ENCODE assay signal across 8 cellular contexts in the genomic region with DNA sequence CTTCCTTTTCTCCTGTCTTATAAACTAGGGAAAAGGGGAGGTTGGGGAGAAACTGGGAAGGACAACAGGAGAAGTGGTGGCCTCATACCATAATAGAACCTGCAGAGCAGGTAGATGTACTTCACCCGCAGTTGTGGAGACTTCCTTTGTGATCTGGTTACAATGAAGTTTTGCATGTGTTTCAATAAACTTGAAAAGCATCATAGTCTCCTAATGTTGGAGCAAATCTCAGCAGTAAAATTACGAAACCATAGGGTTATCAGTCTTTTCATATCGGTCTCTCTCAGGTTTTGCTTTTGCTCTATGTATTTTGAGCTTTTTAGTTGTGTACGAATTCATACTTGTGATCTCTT. TPM values are rescaled to one million over a fixed set of nuclear protein-coding genes. Genes with fewer than 3 reads are reported as not detected.
DNase-seq lines count a peak whose midpoint lies in the region; ATAC-seq and TF ChIP-seq lines count a peak whose summit lies in the region.

No MANE protein-coding gene starts in this region.

- H3K27me3 Mint-ChIP-seq in activated CD4-positive, alpha-beta T cell treated with anti-CD3 and anti-CD28 coated beads, Interleukin-2, amount 10 ng/mL, durations not matched to agents 7 days and 5 days: peaks cover 33% of the 10 kb centered on the region
- no peaks in the 10 kb centered on the region for H3K27me3 Mint-ChIP-seq in T-helper 17 cell

- no peak for TF ChIP-seq CTCF in hepatocyte (IDR thresholded peaks at IDR 0.05; ENCODE audit: poor library complexity)
- TF ChIP-seq CTCF in smooth muscle cell (IDR thresholded peaks at IDR 0.05; ENCODE audit: borderline replicate concordance, insufficient read depth, poor library complexity, severe bottlenecking): no peak

- H3K4me2 ChIP-seq in hepatocyte (peak overlapping the region; percentile 93), smooth muscle cell (peak overlapping the region; percentile 78)

- H3K27ac ChIP-seq in hepatocyte: no peak overlapping the region
- H3K27ac ChIP-seq in smooth muscle cell (ENCODE audit: low read depth): peak overlapping the region; percentile 14

- no peak overlapping the region for H3K27ac Mint-ChIP-seq in activated CD4-positive, alpha-beta T cell treated with anti-CD3 and anti-CD28 coated beads, Interleukin-2, amount 10 ng/mL, durations not matched to agents 7 days and 5 days
- H3K27ac Mint-ChIP-seq in T-helper 17 cell: peak overlapping the region; percentile 90

- no peak for DNase-seq in activated CD4-positive, alpha-beta T cell treated with anti-CD3 and anti-CD28 coated beads, Interleukin-2, amount 10 ng/mL, durations not matched to agents 7 days and 5 days
- no peak for DNase-seq in activated CD4-positive, alpha-beta T cell treated with anti-CD3 and anti-CD28 coated beads for 48 hours
- DNase-seq in T-helper 17 cell (no peak), hepatocyte (ENCODE audit: low spot score) (no peak), smooth muscle cell (lab: John Stamatoyannopoulos, UW; ENCODE audit: unreplicated experiment) (no peak), NCI-H2081 (lab: John Stamatoyannopoulos, UW) (no peak), NK-92 (lab: John Stamatoyannopoulos, UW; ENCODE audit: unreplicated experiment) (no peak)
- no peak for DNase-seq in stimulated activated CD4-positive, alpha-beta T cell treated with anti-CD3 and anti-CD28 coated beads, Interleukin-4, amount 100 ng/mL, for 1 hour

- no peak for ATAC-seq in T-helper 17 cell

- no peaks in the 10 kb centered on the region for H3K9me3 ChIP-seq in T-helper 17 cell (ENCODE audit: control insufficient read depth, low read length, poor library complexity, severe bottlenecking)
- no peaks in the 10 kb centered on the region for H3K9me3 ChIP-seq in hepatocyte (ENCODE audit: low read depth)
- no peaks in the 10 kb centered on the region for H3K9me3 ChIP-seq in smooth muscle cell (replicated peaks; ENCODE audit: low read depth)

- 58% methylated on average over 4 of the region's 4 CpGs for WGBS in hepatocyte (ENCODE audit: low lambda C conversion rate, missing lambda C conversion rate)
- WGBS in smooth muscle cell (ENCODE audit: low lambda C conversion rate): 61% methylated on average over 4 of the region's 4 CpGs

- H3K79me2 ChIP-seq in hepatocyte (no peaks in the 10 kb centered on the region), smooth muscle cell (ENCODE audit: low read depth) (peaks cover 7% of the 10 kb centered on the region)

- POLR2A ChIA-PET in activated CD4-positive, alpha-beta T cell treated with anti-CD3 and anti-CD28 coated beads, Interleukin-2, amount 10 ng/mL, durations not matched to agents 7 days and 5 days (lab: Charles Lee): interaction anchor here (0.6 kb wide), 1 partner anchor 36 kb away, joined by 3 read pairs; no protein-coding TSS in a partner anchor

- H3K27me3 ChIP-seq in hepatocyte (peaks cover 6% of the 10 kb centered on the region), smooth muscle cell (ENCODE audit: low read depth) (no peaks in the 10 kb centered on the region)

- H3K36me3 ChIP-seq in hepatocyte (replicated peaks; ENCODE audit: insufficient read depth, low read depth): no peaks in the 10 kb centered on the region
- no peaks in the 10 kb centered on the region for H3K36me3 ChIP-seq in smooth muscle cell (ENCODE audit: low read depth)

- H3K4me3 Mint-ChIP-seq in activated CD4-positive, alpha-beta T cell treated with anti-CD3 and anti-CD28 coated beads, Interleukin-2, amount 10 ng/mL, durations not matched to agents 7 days and 5 days: peak overlapping the region; percentile 70
- H3K4me3 Mint-ChIP-seq in T-helper 17 cell: peak overlapping the region; percentile 93

- H3K4me1 ChIP-seq in hepatocyte (ENCODE audit: insufficient read depth) (peaks cover 6% of the 10 kb centered on the region), smooth muscle cell (ENCODE audit: low read depth) (peaks cover 5% of the 10 kb centered on the region)

- no peaks in the 10 kb centered on the region for H3K36me3 Mint-ChIP-seq in activated CD4-positive, alpha-beta T cell treated with anti-CD3 and anti-CD28 coated beads, Interleukin-2, amount 10 ng/mL, durations not matched to agents 7 days and 5 days (ENCODE audit: low read depth)
- no peaks in the 10 kb centered on the region for H3K36me3 Mint-ChIP-seq in T-helper 17 cell (ENCODE audit: low read depth)

- H3K9me2 ChIP-seq in hepatocyte (replicated peaks; ENCODE audit: insufficient read depth): no peaks in the 10 kb centered on the region

- CTCF ChIA-PET in activated CD4-positive, alpha-beta T cell treated with anti-CD3 and anti-CD28 coated beads, Interleukin-2, amount 10 ng/mL, durations not matched to agents 7 days and 5 days (lab: Charles Lee): interaction anchor here (0.7 to 1.0 kb wide), 2 partner anchors 9 kb away, joined by 3 to 5 read pairs; no protein-coding TSS in a partner anchor

- H3K4me3 ChIP-seq in hepatocyte (peak overlapping the region; percentile 79), smooth muscle cell (peak overlapping the region; percentile 71)

- peaks cover 12% of the 10 kb centered on the region for H3K4me1 Mint-ChIP-seq in activated CD4-positive, alpha-beta T cell treated with anti-CD3 and anti-CD28 coated beads, Interleukin-2, amount 10 ng/mL, durations not matched to agents 7 days and 5 days
- peaks cover 15% of the 10 kb centered on the region for H3K4me1 Mint-ChIP-seq in T-helper 17 cell

- no peaks in the 10 kb centered on the region for H3F3A ChIP-seq in smooth muscle cell (ENCODE audit: low read depth)

- H3K9ac ChIP-seq in smooth muscle cell (ENCODE audit: low read depth): peak overlapping the region; percentile 21

- H3K9me3 Mint-ChIP-seq in activated CD4-positive, alpha-beta T cell treated with anti-CD3 and anti-CD28 coated beads, Interleukin-2, amount 10 ng/mL, durations not matched to agents 7 days and 5 days: no peaks in the 10 kb centered on the region

- H4K20me1 ChIP-seq in hepatocyte (ENCODE audit: insufficient read depth, poor library complexity, severe bottlenecking) (no peaks in the 10 kb centered on the region), smooth muscle cell (ENCODE audit: low read depth) (peaks cover 27% of the 10 kb centered on the region)

- H2AFZ ChIP-seq in hepatocyte: peak overlapping the region; percentile 89
- no peak overlapping the region for H2AFZ ChIP-seq in smooth muscle cell (ENCODE audit: low read depth)

RNA-seq across cellular contexts. Expression of gene ANO7, which starts 30.5 kb away (rescaled TPM):
- under 1 TPM; 0.12 TPM for total RNA-seq in activated CD4-positive, alpha-beta T cell treated with anti-CD3 and anti-CD28 coated beads, Interleukin-2, amount 10 ng/mL, durations not matched to agents 7 days and 5 days
- total RNA-seq in T-helper 17 cell (under 1 TPM; 0.16 to 0.20 TPM), hepatocyte (0.72 and 1.00 TPM in 2 replicates), smooth muscle cell (0.36 and 1.3 TPM in 2 replicates)
- polyA plus RNA-seq in hepatocyte (1.4 and 3.0 TPM in 2 replicates), smooth muscle cell (1.4 and 4.9 TPM in 2 replicates)
